ENCODE assay signal across 8 cellular contexts in the genomic region with DNA sequence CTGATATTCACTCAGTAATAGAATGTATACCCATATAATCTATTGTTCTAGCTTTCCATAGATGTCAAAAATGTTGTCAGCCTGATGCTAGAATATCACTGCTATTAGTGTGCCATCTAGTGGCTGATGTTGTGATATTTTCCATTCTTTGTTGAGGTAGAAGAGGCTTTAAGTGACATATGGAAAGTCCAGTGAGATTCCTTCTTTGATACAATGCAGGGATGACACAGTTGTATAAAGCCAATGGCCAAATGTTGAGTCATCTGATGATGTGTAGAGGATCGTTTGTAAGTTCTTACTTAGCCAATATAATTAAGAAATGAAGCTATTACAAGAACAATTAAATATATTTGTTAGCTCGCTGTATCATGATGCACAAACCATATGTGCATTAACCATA. TPM values are rescaled to one million over a fixed set of nuclear protein-coding genes. Genes with fewer than 3 reads are reported as not detected.
DNase-seq lines count a peak whose midpoint lies in the region; ATAC-seq and TF ChIP-seq lines count a peak whose summit lies in the region.

No MANE protein-coding gene starts in this region.

- no peak overlapping the region for H2AFZ ChIP-seq in OCI-LY7 (ENCODE audit: low read length)

- ATAC-seq in HG03469 (IDR thresholded peaks at IDR 0.05; ENCODE audit: unreplicated experiment): no peak

- H3K9me3 ChIP-seq in OCI-LY7 (ENCODE audit: low read length) (no peaks in the 10 kb centered on the region), colonic mucosa (no peaks in the 10 kb centered on the region)

- DNase-seq in SKM-1 treated with dmso at 0.1 percent for 144 hours (lab: John Stamatoyannopoulos, UW; ENCODE audit: unreplicated experiment) (peak; percentile 46), SKM-1 (lab: John Stamatoyannopoulos, UW; ENCODE audit: unreplicated experiment) (no peak), OCI-LY7 (ENCODE audit: low spot score) (peak; percentile 56), colonic mucosa (no peak), lung microvascular endothelial cell (ENCODE audit: low read depth in 2 of 2) (peak; percentile 83 to 96), GOT3 (lab: John Stamatoyannopoulos, UW) (no peak)
- peak; percentile 45 for DNase-seq in Jurkat, Clone E6-1 (ENCODE audit: low read depth, low spot score)

- BruUV-seq in OCI-LY7 (replicated peaks; lab: Mats Ljungman, UMichigan): no TSS peak

- H3K9ac ChIP-seq in colonic mucosa (ENCODE audit: low read depth in 2 of 2, low read length in 2 of 2): no peak overlapping the region

- H3K4me3 ChIP-seq in Jurkat, Clone E6-1 (ENCODE audit: low read length): no peak overlapping the region
- H3K4me3 ChIP-seq in OCI-LY7 (ENCODE audit: low read depth, low read length, poor library complexity, severe bottlenecking) (no peak overlapping the region), colonic mucosa (no peak overlapping the region)

- H3K27ac ChIP-seq in OCI-LY7 (ENCODE audit: low read depth, low read length, poor library complexity, severe bottlenecking) (no peak overlapping the region), colonic mucosa (no peak overlapping the region)

- no peaks in the 10 kb centered on the region for H3K4me1 ChIP-seq in OCI-LY7 (ENCODE audit: insufficient read depth, low read length, poor library complexity, severe bottlenecking)
- H3K4me1 ChIP-seq in colonic mucosa: no peaks in the 10 kb centered on the region

- no peaks in the 10 kb centered on the region for H3K27me3 ChIP-seq in colonic mucosa

- peak; percentile 94 for TF ChIP-seq CTCF in OCI-LY7 (conservative IDR thresholded peaks at IDR 0.05; ENCODE audit: low read length)
- TF ChIP-seq CTCF in colonic mucosa (IDR thresholded peaks at IDR 0.05): peak; percentile 47

- no peaks in the 10 kb centered on the region for H3K9me2 ChIP-seq in OCI-LY7 (ENCODE audit: insufficient read depth, low read length)

- no peaks in the 10 kb centered on the region for H3K79me2 ChIP-seq in OCI-LY7 (ENCODE audit: insufficient read depth, low read depth, low read length)

- intact Hi-C loops in OCI-LY7 (cut with micrococcal nuclease; ENCODE audit: unreplicated experiment) (loop anchor here (2.0 to 10.0 kb wide), 2 partner anchors 678 to 946 kb away; no protein-coding TSS in a partner anchor), colonic mucosa (cut with DNase I) (loop anchor here (10.0 kb wide), 1 partner anchor 346 kb away; no protein-coding TSS in a partner anchor)

- POLR2A ChIA-PET in OCI-LY7 (lab: Charles Lee): no interaction called here

- H3K4me2 ChIP-seq in OCI-LY7 (ENCODE audit: low read length): no peak overlapping the region

- no peaks in the 10 kb centered on the region for H3K36me3 ChIP-seq in OCI-LY7 (ENCODE audit: insufficient read depth, low read length)
- H3K36me3 ChIP-seq in colonic mucosa: no peaks in the 10 kb centered on the region

- CTCF ChIA-PET in OCI-LY7 (lab: Charles Lee; ENCODE audit: unreplicated experiment): no interaction called here

- H4K20me1 ChIP-seq in OCI-LY7 (ENCODE audit: insufficient read depth, low read length): no peaks in the 10 kb centered on the region

RNA-seq across cellular contexts. Expression of a gene that starts 58.1 kb away (rescaled TPM):
- 0.81 TPM for polyA plus RNA-seq in Jurkat, Clone E6-1 (2012; ENCODE audit: insufficient read depth, insufficient read length)
- total RNA-seq in OCI-LY7 (2014; rRNA removed; shearing (Covaris generic)): 8.4 TPM in 2 replicates
- total RNA-seq in OCI-LY7 (2022) (19.3 and 24.3 TPM in 2 replicates), colonic mucosa (1 to 10 TPM; 1.8 to 2.1 TPM), lung microvascular endothelial cell (under 0.01 and 0.20 TPM in 2 replicates)

RNA-seq across cellular contexts. Expression of a gene that starts 58.5 kb away (rescaled TPM):
- polyA plus RNA-seq in Jurkat, Clone E6-1 (2012; ENCODE audit: insufficient read depth, insufficient read length): 2.9 TPM
- total RNA-seq in OCI-LY7 (2014; rRNA removed; shearing (Covaris generic)): not detected in 2 replicates
- total RNA-seq in OCI-LY7 (2022) (not detected in 2 replicates), colonic mucosa (10 to 100 TPM in 1 of 2 donors, 1 to 10 TPM in 1; 2.0 to 11.1 TPM), lung microvascular endothelial cell (0.40 and 1.5 TPM in 2 replicates)

Comparison
In these comparisons a context has a peak if more than half of its experiments do, and no peak if none do; other contexts are left out.
1. DNase-seq: peak in SKM-1 treated with dmso at 0.1 percent for 144 hours (single experiment), Jurkat, Clone E6-1 (single experiment), OCI-LY7 (single experiment) and lung microvascular endothelial cell (2 of 2); none in SKM-1 (single experiment), colonic mucosa (single experiment) and GOT3 (single experiment).